8 cellular contexts compared by ENCODE assay signal in genomic region chr5:76403713-76403962, GRCh38. TPM values are rescaled to one million over a fixed set of nuclear protein-coding genes. Genes with fewer than 3 reads are reported as not detected.
DNase-seq lines count a peak whose midpoint lies in the region; ATAC-seq lines count a peak whose summit lies in the region.

No MANE protein-coding gene starts in this region.

- H3K27ac Mint-ChIP-seq in T-helper 1 cell treated with Interleukin-12 subunit alpha and Interleukin-12 subunit beta and Interleukin-4 antibody, amounts not matched to agents 30 μg/mL and 1 μg/mL, for 36 hours = peak overlapping the region; percentile 99
- H3K27ac Mint-ChIP-seq in activated T-cell treated with anti-CD3 and anti-CD28 coated beads, Interleukin-2, amount 50 U/mL, for 72 hours = peak overlapping the region; percentile 89

- H3K36me3 Mint-ChIP-seq in T-helper 1 cell treated with Interleukin-12 subunit alpha and Interleukin-12 subunit beta and Interleukin-4 antibody, amounts not matched to agents 30 μg/mL and 1 μg/mL, for 36 hours (ENCODE audit: low read depth) = peaks cover 15% of the 10 kb centered on the region
- H3K36me3 Mint-ChIP-seq in activated T-cell treated with anti-CD3 and anti-CD28 coated beads, Interleukin-2, amount 50 U/mL, for 72 hours (ENCODE audit: insufficient read depth in 2 of 2) = peaks cover 4 to 6% of the 10 kb centered on the region in 2 donors

- H3K4me3 ChIP-seq in iPS-20b (ENCODE audit: low read length) (peak overlapping the region; percentile 76), subcutaneous abdominal adipose tissue (ENCODE audit: low read depth in 1 of 5, low read length in 5 of 5) (peak overlapping the region in 4 of 5 donors; percentile 68 to 74 (median 74))

- H3K9me3 ChIP-seq in iPS-20b (ENCODE audit: insufficient read depth, low read depth, low read length) (no peaks in the 10 kb centered on the region), subcutaneous abdominal adipose tissue (ENCODE audit: control insufficient read depth in 5 of 5, low read length in 5 of 5) (no peaks in the 10 kb centered on the region)

- no peak overlapping the region for H3K27ac ChIP-seq in iPS-20b (ENCODE audit: low read length)
- H3K27ac ChIP-seq in subcutaneous abdominal adipose tissue (ENCODE audit: low read depth, low read length) = no peak overlapping the region

- peak overlapping the region; percentile 79; the same call in 1 of the 2 replicates for H3K9ac ChIP-seq in iPS-20b (ENCODE audit: low read depth, low read length)
- H3K9ac ChIP-seq in subcutaneous abdominal adipose tissue (ENCODE audit: low read length in 5 of 5) = peak overlapping the region in 4 of 5 donors; percentile 25 to 72 (median 67)

- H3K27me3 ChIP-seq in iPS-20b (ENCODE audit: insufficient read depth, low read length) (peaks cover 19% of the 10 kb centered on the region; the same call in 1 of the 2 replicates), subcutaneous abdominal adipose tissue (ENCODE audit: control insufficient read depth in 5 of 5, insufficient read depth in 4 of 5, low read length in 5 of 5) (peaks cover 0 to 9% (median 0%) of the 10 kb centered on the region in 5 donors)

- H3K36me3 ChIP-seq in iPS-20b (ENCODE audit: insufficient read depth, low read depth, low read length) (no peaks in the 10 kb centered on the region), subcutaneous abdominal adipose tissue (ENCODE audit: control insufficient read depth in 5 of 5, insufficient read depth in 5 of 5, low read length in 5 of 5) (no peaks in the 10 kb centered on the region)

- H3K4me1 ChIP-seq in iPS-20b (ENCODE audit: insufficient read depth, low read length) (peaks cover 14% of the 10 kb centered on the region; the same call in 1 of the 2 replicates), subcutaneous abdominal adipose tissue (ENCODE audit: control insufficient read depth in 5 of 5, insufficient read depth in 5 of 5, low read length in 5 of 5) (peaks cover 0 to 31% (median 22%) of the 10 kb centered on the region in 5 donors)

- H3K4me3 Mint-ChIP-seq in T-helper 1 cell treated with Interleukin-12 subunit alpha and Interleukin-12 subunit beta and Interleukin-4 antibody, amounts not matched to agents 30 μg/mL and 1 μg/mL, for 36 hours = peak overlapping the region; percentile 88
- H3K4me3 Mint-ChIP-seq in activated T-cell treated with anti-CD3 and anti-CD28 coated beads, Interleukin-2, amount 50 U/mL, for 72 hours = peak overlapping the region; percentile 86 to 99

- no peak for ATAC-seq in activated T-cell treated with anti-CD3 and anti-CD28 coated beads, Interleukin-2, amount 50 U/mL, for 72 hours (replicated peaks in 1 of 2)

- H3K9me3 Mint-ChIP-seq in T-helper 1 cell treated with Interleukin-12 subunit alpha and Interleukin-12 subunit beta and Interleukin-4 antibody, amounts not matched to agents 30 μg/mL and 1 μg/mL, for 36 hours = no peaks in the 10 kb centered on the region
- no peaks in the 10 kb centered on the region for H3K9me3 Mint-ChIP-seq in activated T-cell treated with anti-CD3 and anti-CD28 coated beads, Interleukin-2, amount 50 U/mL, for 72 hours

- H3K4me1 Mint-ChIP-seq in T-helper 1 cell treated with Interleukin-12 subunit alpha and Interleukin-12 subunit beta and Interleukin-4 antibody, amounts not matched to agents 30 μg/mL and 1 μg/mL, for 36 hours (ENCODE audit: low read depth) = peaks cover 54% of the 10 kb centered on the region
- H3K4me1 Mint-ChIP-seq in activated T-cell treated with anti-CD3 and anti-CD28 coated beads, Interleukin-2, amount 50 U/mL, for 72 hours (ENCODE audit: low read depth) = peaks cover 51% of the 10 kb centered on the region

- no peak for DNase-seq in T-helper 1 cell
- no peak for DNase-seq in activated T-cell treated with anti-CD3 and anti-CD28 coated beads, Interleukin-2, amount 50 U/mL, for 72 hours
- no peak for DNase-seq in HuH-7 (ENCODE audit: low spot score)
- DNase-seq in stimulated activated CD4-positive, alpha-beta T cell treated with anti-CD3 and anti-CD28 coated beads, Interleukin-4, amount 100 ng/mL, for 1 hour = no peak
- DNase-seq in activated CD4-positive, alpha-beta T cell treated with anti-CD3 and anti-CD28 coated beads for 4 hours = no peak

- H3K27me3 Mint-ChIP-seq in T-helper 1 cell treated with Interleukin-12 subunit alpha and Interleukin-12 subunit beta and Interleukin-4 antibody, amounts not matched to agents 30 μg/mL and 1 μg/mL, for 36 hours (ENCODE audit: low read depth) = peaks cover 5% of the 10 kb centered on the region
- peaks cover 12% of the 10 kb centered on the region for H3K27me3 Mint-ChIP-seq in activated T-cell treated with anti-CD3 and anti-CD28 coated beads, Interleukin-2, amount 50 U/mL, for 72 hours (ENCODE audit: low read depth)

RNA-seq across cellular contexts. Expression of gene IQGAP2, which starts 0.6 kb away (rescaled TPM):
- total RNA-seq in activated T-cell treated with anti-CD3 and anti-CD28 coated beads, Interleukin-2, amount 50 U/mL, for 72 hours = 100 to 1,000 TPM in 1 of 2 donors, 10 to 100 TPM in 1; 78.0 to 108 TPM
